Comparison of ENCODE assay signal across 11 cellular contexts in the genomic region with DNA sequence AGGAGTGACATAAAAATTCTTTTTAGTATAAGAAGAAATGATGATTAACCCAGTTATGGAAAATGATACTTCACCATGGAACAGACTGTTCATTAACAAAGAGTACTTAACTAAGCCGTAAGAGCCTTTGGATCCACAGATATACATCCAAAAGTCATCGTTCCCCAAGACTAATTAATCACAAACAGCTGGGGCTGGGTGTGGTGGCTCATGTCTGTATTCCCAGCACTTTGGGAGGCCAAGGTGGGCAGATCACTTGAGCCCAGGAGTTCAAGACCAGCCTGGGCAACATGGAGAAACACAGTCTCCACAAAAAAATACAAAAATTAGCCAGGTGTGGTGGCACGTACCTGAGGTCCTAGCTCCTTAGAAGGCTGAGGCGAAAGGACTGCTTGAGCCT. TPM values are rescaled to one million over a fixed set of nuclear protein-coding genes. Genes with fewer than 3 reads are reported as not detected.
DNase-seq lines count a peak whose midpoint lies in the region; ATAC-seq and TF ChIP-seq lines count a peak whose summit lies in the region.
"Had no signal": no experiment of that assay in that cellular context is flagged by ENCODE, and none has a peak within 500 bp of the region (broad histone marks: within the 10 kb centered on the region; RNA-seq: fewer than 3 reads in every experiment).

No MANE protein-coding gene starts in this region.

- H3K4me1 ChIP-seq in lower lobe of right lung (peaks cover 79% of the 10 kb centered on the region), tibial artery (peaks cover 0 to 100% (median 42%) of the 10 kb centered on the region in 4 donors)

- H3K4me3 Mint-ChIP-seq in activated naive CD4-positive, alpha-beta T cell treated with anti-CD3 and anti-CD28 coated beads for 36 hours, result peak overlapping the region; percentile 34
- H3K4me3 Mint-ChIP-seq in activated CD8-positive, alpha-beta T cell treated with anti-CD3 and anti-CD28 coated beads for 36 hours, result peak overlapping the region; percentile 48

- no peak for ATAC-seq in activated CD8-positive, alpha-beta T cell treated with anti-CD3 and anti-CD28 coated beads for 36 hours
- peak in 1 of 2 donors; percentile 17 for ATAC-seq in lower lobe of right lung
- ATAC-seq: sciatic nerve had no signal

- H3K9me3 ChIP-seq in lower lobe of right lung (no peaks in the 10 kb centered on the region), tibial artery (no peaks in the 10 kb centered on the region)
- H3K9me3 ChIP-seq: vagina had no signal

- H3K27ac ChIP-seq in lower lobe of right lung (peak overlapping the region; percentile 24), tibial artery (peak overlapping the region; percentile 81 to 85)
- H3K27ac ChIP-seq: vagina had no signal

- H3K36me3 ChIP-seq in lower lobe of right lung, result no peaks in the 10 kb centered on the region
- no peaks in the 10 kb centered on the region for H3K36me3 ChIP-seq in tibial artery
- H3K36me3 ChIP-seq: vagina had no signal

- H3K4me1 Mint-ChIP-seq in activated naive CD4-positive, alpha-beta T cell treated with anti-CD3 and anti-CD28 coated beads for 36 hours (ENCODE audit: low read depth), result peaks cover 89% of the 10 kb centered on the region
- peaks cover 80% of the 10 kb centered on the region for H3K4me1 Mint-ChIP-seq in activated CD8-positive, alpha-beta T cell treated with anti-CD3 and anti-CD28 coated beads for 36 hours (ENCODE audit: low read depth)

- no peak for TF ChIP-seq CTCF in activated CD8-positive, alpha-beta T cell treated with anti-CD3 and anti-CD28 coated beads for 36 hours (IDR thresholded peaks at IDR 0.05)
- TF ChIP-seq CTCF in lower lobe of right lung (IDR thresholded peaks at IDR 0.05) (no peak), tibial artery (IDR thresholded peaks at IDR 0.05) (no peak)

- H3K27ac Mint-ChIP-seq in activated naive CD4-positive, alpha-beta T cell treated with anti-CD3 and anti-CD28 coated beads for 36 hours, result peak overlapping the region; percentile 92
- H3K27ac Mint-ChIP-seq in activated CD8-positive, alpha-beta T cell treated with anti-CD3 and anti-CD28 coated beads for 36 hours, result peak overlapping the region; percentile 89

- CTCF ChIA-PET in activated naive CD4-positive, alpha-beta T cell treated with anti-CD3 and anti-CD28 coated beads for 36 hours (lab: Charles Lee), result interaction anchor here (0.6 to 3.2 kb wide), 10 partner anchors 9 to 269 kb away, joined by 3 to 15 read pairs (median 5); no protein-coding TSS in a partner anchor
- CTCF ChIA-PET in activated CD8-positive, alpha-beta T cell treated with anti-CD3 and anti-CD28 coated beads for 36 hours (lab: Charles Lee), result interaction anchor here (0.7 to 11.8 kb wide), 10 partner anchors 9 to 278 kb away, joined by 3 to 128 read pairs (median 6); no protein-coding TSS in a partner anchor

- POLR2A ChIA-PET in activated CD8-positive, alpha-beta T cell treated with anti-CD3 and anti-CD28 coated beads for 36 hours (lab: Charles Lee), result interaction anchor here (0.8 to 10.9 kb wide), 5 partner anchors 10 to 321 kb away, joined by 3 to 207 read pairs (median 9); partner anchors contain the start of gene SMCHD1

- peaks cover 9% of the 10 kb centered on the region for H3K36me3 Mint-ChIP-seq in activated naive CD4-positive, alpha-beta T cell treated with anti-CD3 and anti-CD28 coated beads for 36 hours (ENCODE audit: low read depth)
- H3K36me3 Mint-ChIP-seq in activated CD8-positive, alpha-beta T cell treated with anti-CD3 and anti-CD28 coated beads for 36 hours (ENCODE audit: low read depth), result peaks cover 69% of the 10 kb centered on the region

- no peaks in the 10 kb centered on the region for H3K9me3 Mint-ChIP-seq in activated naive CD4-positive, alpha-beta T cell treated with anti-CD3 and anti-CD28 coated beads for 36 hours
- no peaks in the 10 kb centered on the region for H3K9me3 Mint-ChIP-seq in activated CD8-positive, alpha-beta T cell treated with anti-CD3 and anti-CD28 coated beads for 36 hours

- H3K27me3 Mint-ChIP-seq in activated naive CD4-positive, alpha-beta T cell treated with anti-CD3 and anti-CD28 coated beads for 36 hours (ENCODE audit: low read depth), result no peaks in the 10 kb centered on the region
- H3K27me3 Mint-ChIP-seq in activated CD8-positive, alpha-beta T cell treated with anti-CD3 and anti-CD28 coated beads for 36 hours, result no peaks in the 10 kb centered on the region

- no peak for DNase-seq in activated naive CD4-positive, alpha-beta T cell treated with anti-CD3 and anti-CD28 coated beads for 36 hours
- DNase-seq in activated naive CD4-positive, alpha-beta T cell treated with Interleukin-2 at 50 U/mL for 16 hours, result no peak
- no peak for DNase-seq in activated CD8-positive, alpha-beta T cell treated with anti-CD3 and anti-CD28 coated beads for 36 hours
- DNase-seq in lower lobe of right lung (no peak), tibial artery (no peak), NCI-H1694 (lab: John Stamatoyannopoulos, UW) (no peak)
- no peak for DNase-seq in central memory CD4-positive, alpha-beta T cell
- no peak for DNase-seq in stimulated activated CD8-positive, alpha-beta memory T cell treated with anti-CD3 and anti-CD28 coated beads, Interleukin-4, amount 100 ng/mL, for 48 hours
- DNase-seq: Karpas-422 had no signal

- H3K27me3 ChIP-seq in lower lobe of right lung (ENCODE audit: low read depth) (no peaks in the 10 kb centered on the region), tibial artery (no peaks in the 10 kb centered on the region)
- H3K27me3 ChIP-seq: vagina had no signal

- intact Hi-C loops in activated naive CD4-positive, alpha-beta T cell treated with anti-CD3 and anti-CD28 coated beads for 36 hours (cut with micrococcal nuclease), result no loop called here
- intact Hi-C loops in activated CD8-positive, alpha-beta T cell treated with anti-CD3 and anti-CD28 coated beads for 36 hours (cut with micrococcal nuclease), result no loop called here
- intact Hi-C loops in lower lobe of right lung (cut with DNase I) (no loop called here), tibial artery (cut with DNase I; ENCODE audit: low total_unique reads) (no loop called here)

- H3K4me3 ChIP-seq in lower lobe of right lung (no peak overlapping the region), tibial artery (no peak overlapping the region)
- H3K4me3 ChIP-seq: vagina had no signal

RNA-seq across cellular contexts. Expression of gene LPIN2, which starts 36.2 kb away (rescaled TPM):
- total RNA-seq in activated naive CD4-positive, alpha-beta T cell treated with anti-CD3 and anti-CD28 coated beads for 36 hours, result 10 to 100 TPM; 62.4 to 65.7 TPM
- total RNA-seq in activated CD8-positive, alpha-beta T cell treated with anti-CD3 and anti-CD28 coated beads for 36 hours, result 10 to 100 TPM; 95.5 to 95.7 TPM
- total RNA-seq in lower lobe of right lung, result 51.1 TPM
